In genomic region chr20:2206957-2207769, GRCh38 we compare ENCODE assay signal across 8 cellular contexts.
A peak's percentile ranks its signal among the peaks of the same experiment; 100 is the strongest.
DNase-seq lines count a peak whose midpoint lies in the region; ATAC-seq, FAIRE-seq and TF ChIP-seq lines count a peak whose summit lies in the region.

No MANE protein-coding gene starts in this region.

- ATAC-seq in A549 (peak; percentile 96 to 99), GM18505 (IDR thresholded peaks at IDR 0.05; ENCODE audit: unreplicated experiment) (peak; percentile 67), Right ventricle myocardium inferior (peak; percentile 82)

- POLR2A ChIA-PET in A549 (lab: Yijun Ruan, JAX), result interaction anchor here (0.8 to 1.7 kb wide), 4 partner anchors 104 to 445 kb away, joined by 3 to 8 read pairs (median 6); partner anchors contain the start of genes NOP56 and SNRPB

- no peaks in the 10 kb centered on the region for H3K36me3 Mint-ChIP-seq in osteocyte (ENCODE audit: unreplicated experiment)

- H3K4me3 Mint-ChIP-seq in osteocyte (ENCODE audit: unreplicated experiment), result peak overlapping the region; percentile 69

- H3K27me3 ChIP-seq in thymus (ENCODE audit: control insufficient read depth, insufficient read depth), result peaks cover 17% of the 10 kb centered on the region

- TF ChIP-seq CTCF in A549 (IDR thresholded peaks at IDR 0.05) (peak; percentile 86), osteocyte (IDR thresholded peaks at IDR 0.05) (peak; percentile 72)

- peaks cover 40% of the 10 kb centered on the region for H3K27me3 Mint-ChIP-seq in osteocyte (ENCODE audit: unreplicated experiment)

- H3K4me1 ChIP-seq in A549 (no peaks in the 10 kb centered on the region), thymus (ENCODE audit: control insufficient read depth, insufficient read depth, low read length) (no peaks in the 10 kb centered on the region)

- intact Hi-C loops in Right ventricle myocardium inferior (cut with DNase I), result loop anchor here (5.0 kb wide), 1 partner anchor 245 kb away; no protein-coding TSS in a partner anchor

- TF ChIP-seq EP300 in A549 (IDR thresholded peaks at IDR 0.05), result no peak

- CTCF ChIA-PET in A549 (lab: Yijun Ruan, JAX), result interaction anchor here (0.6 to 9.6 kb wide), 80 partner anchors 8 to 656 kb away, joined by 3 to 117 read pairs (median 4); no protein-coding TSS in a partner anchor

- peak overlapping the region; percentile 63 to 85 for H3K27ac ChIP-seq in A549
- no peak overlapping the region for H3K27ac ChIP-seq in thymus (ENCODE audit: low read depth)

- DNase-seq in A549 (ENCODE audit: low read depth in 1 of 2, low spot score in 1 of 2) (peak; percentile 73 to 90), HUDEP-2 (lab: John Stamatoyannopoulos, UW; ENCODE audit: unreplicated experiment in 76 of 76) (peak in 54 of 76 experiments; percentile 1 to 63 (median 32)), RPMI8226 (peak; percentile 78), Right ventricle myocardium inferior (ENCODE audit: missing footprints) (peak; percentile 91), osteocyte (ENCODE audit: extremely low spot score, unreplicated experiment) (peak; percentile 87)
- DNase-seq in activated naive CD4-positive, alpha-beta T cell treated with anti-CD3 and anti-CD28 coated beads, Interleukin-2, amount 50 U/mL, for 16 hours, result peak; percentile 76

- H3K9me3 Mint-ChIP-seq in osteocyte (ENCODE audit: unreplicated experiment), result no peaks in the 10 kb centered on the region

- H3K36me3 ChIP-seq in thymus (ENCODE audit: control insufficient read depth, insufficient read depth), result no peaks in the 10 kb centered on the region

- 30% methylated on average over 52 of the region's 82 CpGs for WGBS in A549 (ENCODE audit: missing lambda C conversion rate)
- 3% methylated on average over 82 of the region's 82 CpGs for WGBS in thymus

- peak overlapping the region; percentile 79 for H3K4me2 ChIP-seq in A549

- peaks cover 4% of the 10 kb centered on the region for H3K4me1 Mint-ChIP-seq in osteocyte (ENCODE audit: unreplicated experiment)

- no peak for FAIRE-seq in A549 (lab: Jason Lieb, UNC)

- no peaks in the 10 kb centered on the region for H3K9me3 ChIP-seq in A549
- no peaks in the 10 kb centered on the region for H3K9me3 ChIP-seq in thymus (ENCODE audit: control insufficient read depth)

- no peak for TF ChIP-seq POLR2A in A549 (IDR thresholded peaks at IDR 0.05; ENCODE audit: low read length)
- no peak for TF ChIP-seq POLR2A in GM18505 (IDR thresholded peaks at IDR 0.05; ENCODE audit: borderline replicate concordance, extremely low read depth, insufficient read depth, insufficient read length)

- TF ChIP-seq RAD21 in A549 (conservative IDR thresholded peaks at IDR 0.05 in 1 of 2, IDR thresholded peaks at IDR 0.05 in 1 of 2), result peak; percentile 83 to 95

- H3K4me3 ChIP-seq in A549, result peak overlapping the region; percentile 57
- peak overlapping the region; percentile 54 for H3K4me3 ChIP-seq in thymus (ENCODE audit: low read length)

- no peak overlapping the region for H3K27ac Mint-ChIP-seq in osteocyte (ENCODE audit: unreplicated experiment)

TF ChIP-seq in A549, 52 proteins besides CTCF, POLR2A, EP300 and RAD21:
- TF ChIP-seq POLR2AphosphoS2 (conservative IDR thresholded peaks at IDR 0.05; ENCODE audit: low read length), result no peak
- TF ChIP-seq NPAS2 (CRISPR knock-in tag; IDR thresholded peaks at IDR 0.05; ENCODE audit: borderline replicate concordance), result no peak
- no peak for TF ChIP-seq HEYL (CRISPR knock-in tag; IDR thresholded peaks at IDR 0.05)
- TF ChIP-seq BHLHE40 (IDR thresholded peaks at IDR 0.05; ENCODE audit: low read depth, low read length), result no peak
- no peak for TF ChIP-seq NFE2L2 (conservative IDR thresholded peaks at IDR 0.05; ENCODE audit: low read length)
- no peak for TF ChIP-seq CBX2 (IDR thresholded peaks at IDR 0.05; ENCODE audit: borderline replicate concordance, low read depth)
- peak in 1 of 2 experiments; percentile 25; a peak in 1 of 5 replicates for TF ChIP-seq JUN (IDR thresholded peaks at IDR 0.05)
- TF ChIP-seq ZFP36 (IDR thresholded peaks at IDR 0.05; ENCODE audit: borderline replicate concordance, partially characterized antibody), result peak; percentile 0
- no peak for TF ChIP-seq FOSL2 (IDR thresholded peaks at IDR 0.05)
- no peak for TF ChIP-seq FOSL2 (CRISPR knock-in tag; IDR thresholded peaks at IDR 0.05)
- TF ChIP-seq SMC3 (IDR thresholded peaks at IDR 0.05), result peak; percentile 92
- TF ChIP-seq HMGXB4 (CRISPR knock-in tag; IDR thresholded peaks at IDR 0.05; ENCODE audit: borderline replicate concordance), result no peak
- no peak for TF ChIP-seq MAZ (IDR thresholded peaks at IDR 0.05; ENCODE audit: borderline replicate concordance, low read depth, low read length)
- no peak for TF ChIP-seq CEBPB (IDR thresholded peaks at IDR 0.05)
- no peak for TF ChIP-seq PBX3 (IDR thresholded peaks at IDR 0.05)
- no peak for TF ChIP-seq HOXB5 (CRISPR knock-in tag; IDR thresholded peaks at IDR 0.05)
- TF ChIP-seq CHD4 (IDR thresholded peaks at IDR 0.05; ENCODE audit: borderline replicate concordance), result no peak
- no peak for TF ChIP-seq SREBF2 (IDR thresholded peaks at IDR 0.05)
- TF ChIP-seq REST (IDR thresholded peaks at IDR 0.05), result no peak
- peak; percentile 66; the same call in 1 of the 2 replicates for TF ChIP-seq MAX (IDR thresholded peaks at IDR 0.05)
- no peak for TF ChIP-seq TFCP2L1 (CRISPR knock-in tag; IDR thresholded peaks at IDR 0.05)
- TF ChIP-seq HOXA7 (CRISPR knock-in tag; IDR thresholded peaks at IDR 0.05), result no peak
- 0 out of 2 replicates have a peak, but pooled peaks have one; percentile 37 for TF ChIP-seq PHF8 (IDR thresholded peaks at IDR 0.05; ENCODE audit: borderline replicate concordance, low read depth)
- peak; percentile 91 for TF ChIP-seq E2F6 (IDR thresholded peaks at IDR 0.05; ENCODE audit: borderline replicate concordance, low read depth)
- 0 out of 2 replicates have a peak, but pooled peaks have one; percentile 37 for TF ChIP-seq MYC (IDR thresholded peaks at IDR 0.05; ENCODE audit: borderline replicate concordance, low read length)
- no peak; the same call in 1 of the 2 replicates for TF ChIP-seq RNF2 (IDR thresholded peaks at IDR 0.05; ENCODE audit: borderline replicate concordance, low read depth)

Comparison
In these comparisons a context has a peak if more than half of its experiments do, and no peak if none do; other contexts are left out.
1. DNase-seq: peak in every context shown above with its lines; median percentile 91 in Right ventricle myocardium inferior; 87 in osteocyte; 82 in A549; 78 in RPMI8226; 76 in activated naive CD4-positive, alpha-beta T cell treated with anti-CD3 and anti-CD28 coated beads, Interleukin-2, amount 50 U/mL, for 16 hours; 32 in HUDEP-2.